Comparison of ENCODE assay signal across 9 cellular contexts in genomic region chr16:50627419-50627818, GRCh38. TPM values are rescaled to one million over a fixed set of nuclear protein-coding genes. Genes with fewer than 3 reads are reported as not detected.
A peak's percentile ranks its signal among the peaks of the same experiment; 100 is the strongest.
DNase-seq lines count a peak whose midpoint lies in the region; ATAC-seq and TF ChIP-seq lines count a peak whose summit lies in the region.
"Had no signal": no experiment of that assay in that cellular context is flagged by ENCODE, and none has a peak within 500 bp of the region (broad histone marks: within the 10 kb centered on the region; RNA-seq: fewer than 3 reads in every experiment).

No MANE protein-coding gene starts in this region.

- H3K36me3 ChIP-seq in CD4-positive, alpha-beta memory T cell (ENCODE audit: insufficient read depth, low read length) = no peaks in the 10 kb centered on the region

- DNase-seq in CD4-positive, alpha-beta memory T cell = peak; percentile 32 to 48 (median 36)
- DNase-seq in NCI-H1092 treated with DMSO at 0.1 percent for 48 hours (lab: John Stamatoyannopoulos, UW) (peak; percentile 41), iPS DF 19.7 (ENCODE audit: low read depth, low spot score) (peak; percentile 12)
- DNase-seq in activated T-helper 2 cell treated with anti-CD3 and anti-CD28 coated beads, Interferon-gamma antibody, Interleukin-2, Interleukin-4, amounts not matched to agents 10 μg/mL and 5 μg/mL and 100 μg/mL, durations not matched to agents 14 hours and 24 hours and 36 hours (ENCODE audit: low spot score) = peak; percentile 16
- peak; percentile 15 for DNase-seq in stimulated activated CD8-positive, alpha-beta memory T cell treated with anti-CD3 and anti-CD28 coated beads, Interleukin-12 subunit alpha, Interleukin-12 subunit beta, amount 100 ng/mL, for 1 hour (ENCODE audit: low read depth)
- no peak for DNase-seq in activated CD4-positive, CD25-positive, alpha-beta regulatory T cell treated with anti-CD3 and anti-CD28 coated beads, Interleukin-2, amount 50 U/mL, for 72 hours

- peaks cover 23 to 39% (median 31%) of the 10 kb centered on the region in 4 donors for H3K4me1 Mint-ChIP-seq in CD4-positive, alpha-beta memory T cell
- peaks cover 17% of the 10 kb centered on the region for H3K4me1 Mint-ChIP-seq in activated T-helper 2 cell treated with anti-CD3 and anti-CD28 coated beads, Interferon-gamma antibody, Interleukin-2, Interleukin-4, amounts not matched to agents 10 μg/mL and 5 μg/mL and 100 μg/mL, durations not matched to agents 14 hours and 24 hours and 36 hours (ENCODE audit: low read depth)

- POLR2A ChIA-PET in CD4-positive, alpha-beta memory T cell (lab: Charles Lee; ENCODE audit: partially characterized antibody) = interaction anchor here (0.9 to 1.0 kb wide), 2 partner anchors 80 to 260 kb away, joined by 3 read pairs; no protein-coding TSS in a partner anchor

- H3K27ac ChIP-seq in CD4-positive, alpha-beta memory T cell (ENCODE audit: low read depth, low read length) = no peak overlapping the region

- intact Hi-C loops in CD4-positive, alpha-beta memory T cell (cut with micrococcal nuclease) = loop anchor here (1.0 to 5.0 kb wide), 3 partner anchors 80 to 259 kb away; partner anchors contain the start of genes BRD7 and NKD1
- intact Hi-C loops in activated T-helper 2 cell treated with anti-CD3 and anti-CD28 coated beads, Interferon-gamma antibody, Interleukin-2, Interleukin-4, amounts not matched to agents 10 μg/mL and 5 μg/mL and 100 μg/mL, durations not matched to agents 14 hours and 24 hours and 36 hours (cut with micrococcal nuclease) = no loop called here

- no peaks in the 10 kb centered on the region for H3K27me3 Mint-ChIP-seq in CD4-positive, alpha-beta memory T cell
- no peaks in the 10 kb centered on the region for H3K27me3 Mint-ChIP-seq in activated T-helper 2 cell treated with anti-CD3 and anti-CD28 coated beads, Interferon-gamma antibody, Interleukin-2, Interleukin-4, amounts not matched to agents 10 μg/mL and 5 μg/mL and 100 μg/mL, durations not matched to agents 14 hours and 24 hours and 36 hours (ENCODE audit: low read depth)

- ATAC-seq in GM18505 (IDR thresholded peaks at IDR 0.05; ENCODE audit: unreplicated experiment) (no peak), GM18907 (IDR thresholded peaks at IDR 0.05; ENCODE audit: unreplicated experiment) (no peak)

- H3K9me3 Mint-ChIP-seq in CD4-positive, alpha-beta memory T cell = peaks cover 0 to 1% (median 0%) of the 10 kb centered on the region in 8 donors
- H3K9me3 Mint-ChIP-seq in activated T-helper 2 cell treated with anti-CD3 and anti-CD28 coated beads, Interferon-gamma antibody, Interleukin-2, Interleukin-4, amounts not matched to agents 10 μg/mL and 5 μg/mL and 100 μg/mL, durations not matched to agents 14 hours and 24 hours and 36 hours = no peaks in the 10 kb centered on the region

- H3K27me3 ChIP-seq in CD4-positive, alpha-beta memory T cell (ENCODE audit: insufficient read depth, low read length) = no peaks in the 10 kb centered on the region

- TF ChIP-seq POLR2A in GM18505 (IDR thresholded peaks at IDR 0.05; ENCODE audit: borderline replicate concordance, extremely low read depth, insufficient read depth, insufficient read length) = no peak

- CTCF ChIA-PET in CD4-positive, alpha-beta memory T cell (lab: Charles Lee; ENCODE audit: partially characterized antibody) = interaction anchor here (0.5 to 1.8 kb wide), 12 partner anchors 9 to 602 kb away, joined by 3 to 9 read pairs (median 4); no protein-coding TSS in a partner anchor

- H3K36me3 Mint-ChIP-seq in CD4-positive, alpha-beta memory T cell = peaks cover 0 to 2% of the 10 kb centered on the region in 2 donors
- H3K36me3 Mint-ChIP-seq in activated T-helper 2 cell treated with anti-CD3 and anti-CD28 coated beads, Interferon-gamma antibody, Interleukin-2, Interleukin-4, amounts not matched to agents 10 μg/mL and 5 μg/mL and 100 μg/mL, durations not matched to agents 14 hours and 24 hours and 36 hours (ENCODE audit: low read depth) = no peaks in the 10 kb centered on the region

- H3K27ac Mint-ChIP-seq in CD4-positive, alpha-beta memory T cell = peak overlapping the region in 6 of 7 donors; percentile 64 to 87 (median 80)
- H3K27ac Mint-ChIP-seq in activated T-helper 2 cell treated with anti-CD3 and anti-CD28 coated beads, Interferon-gamma antibody, Interleukin-2, Interleukin-4, amounts not matched to agents 10 μg/mL and 5 μg/mL and 100 μg/mL, durations not matched to agents 14 hours and 24 hours and 36 hours = peak overlapping the region; percentile 56

- H3K4me3 ChIP-seq in CD4-positive, alpha-beta memory T cell (ENCODE audit: low read length in 2 of 2) = no peak overlapping the region

- no peaks in the 10 kb centered on the region for H3K9me3 ChIP-seq in CD4-positive, alpha-beta memory T cell (ENCODE audit: control insufficient read depth in 1 of 2, low read length in 2 of 2)

- H3K4me3 Mint-ChIP-seq in CD4-positive, alpha-beta memory T cell = peak overlapping the region in 7 of 8 donors; percentile 64 to 90 (median 78)
- no peak overlapping the region for H3K4me3 Mint-ChIP-seq in activated T-helper 2 cell treated with anti-CD3 and anti-CD28 coated beads, Interferon-gamma antibody, Interleukin-2, Interleukin-4, amounts not matched to agents 10 μg/mL and 5 μg/mL and 100 μg/mL, durations not matched to agents 14 hours and 24 hours and 36 hours (ENCODE audit: low read depth)

- peaks cover 25% of the 10 kb centered on the region for H3K4me1 ChIP-seq in CD4-positive, alpha-beta memory T cell (ENCODE audit: insufficient read depth, low read length)

RNA-seq across cellular contexts. Expression of gene SNX20, which starts 53.7 kb away (rescaled TPM):
- 10 to 100 TPM; 88.9 to 90.1 TPM for total RNA-seq in CD4-positive, alpha-beta memory T cell
- polyA plus RNA-seq in CD4-positive, alpha-beta memory T cell = 100 to 1,000 TPM in 1 of 2 donors, 10 to 100 TPM in 1; 62.5 to 106 TPM
- 34.9 and 35.2 TPM in 2 replicates for total RNA-seq in activated T-helper 2 cell treated with anti-CD3 and anti-CD28 coated beads, Interferon-gamma antibody, Interleukin-2, Interleukin-4, amounts not matched to agents 10 μg/mL and 5 μg/mL and 100 μg/mL, durations not matched to agents 14 hours and 24 hours and 36 hours
- total RNA-seq: temporal lobe had no signal
